Comparison of ENCODE assay signal across 8 cellular contexts in the genomic region with DNA sequence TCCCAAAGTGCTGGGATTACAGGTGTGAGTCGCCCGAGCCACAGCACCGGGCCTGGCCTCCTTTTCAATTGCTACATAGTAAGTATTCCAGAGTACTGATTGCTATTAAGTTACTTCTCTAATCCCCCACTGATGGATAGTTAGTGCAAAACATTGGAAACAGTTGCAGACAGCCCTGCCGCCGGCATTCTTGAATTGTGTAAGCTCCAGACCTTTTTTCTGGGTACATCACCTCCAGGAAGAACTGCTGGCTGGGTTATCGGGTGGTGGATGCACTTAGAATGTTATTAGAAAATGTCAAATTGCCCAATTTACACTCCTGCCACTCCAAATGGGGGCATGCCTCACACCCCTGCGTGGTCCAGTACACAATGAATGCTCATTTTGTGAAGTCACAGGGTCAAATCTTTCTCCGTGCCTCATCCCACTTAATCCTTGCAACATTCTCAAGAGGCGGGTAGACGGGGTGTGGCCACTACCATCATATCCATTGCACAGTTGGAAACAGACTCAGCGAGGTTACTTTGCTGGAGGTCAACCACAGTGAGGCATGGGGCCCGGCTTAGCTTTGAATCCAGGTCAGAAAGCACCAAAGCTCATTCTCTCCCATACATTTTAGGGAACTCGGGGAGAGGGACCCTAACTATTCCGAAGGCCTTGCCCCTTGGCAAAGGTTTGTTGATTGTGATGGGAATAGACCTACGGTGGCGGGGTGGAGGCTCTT. TPM values are rescaled to one million over a fixed set of nuclear protein-coding genes. Genes with fewer than 3 reads are reported as not detected.
DNase-seq lines count a peak whose midpoint lies in the region; ATAC-seq and TF ChIP-seq lines count a peak whose summit lies in the region.

No MANE protein-coding gene starts in this region.

- H3K9ac ChIP-seq in parathyroid adenoma = no peak overlapping the region

- H3K27ac ChIP-seq in dorsolateral prefrontal cortex (peak overlapping the region in 51 of 59 donors; percentile 30 to 89 (median 77)), parathyroid adenoma (no peak overlapping the region)

- intact Hi-C loops in dorsolateral prefrontal cortex (cut with DNase I) = loop anchor here in 1 of 2 donors (5.0 kb wide), 3 partner anchors 64 to 156 kb away; no protein-coding TSS in a partner anchor

- H3K4me2 ChIP-seq in parathyroid adenoma (ENCODE audit: low read length) = peak overlapping the region; percentile 58

- H2AFZ ChIP-seq in parathyroid adenoma = peak overlapping the region; percentile 70

- H3K27me3 ChIP-seq in dorsolateral prefrontal cortex (no peaks in the 10 kb centered on the region), parathyroid adenoma (ENCODE audit: control insufficient read depth, insufficient read depth, low read length) (no peaks in the 10 kb centered on the region)

- H3K4me3 ChIP-seq in dorsolateral prefrontal cortex (peak overlapping the region; percentile 33 to 82 (median 60)), parathyroid adenoma (ENCODE audit: low read depth, low read length) (no peak overlapping the region)

- TF ChIP-seq CTCF in dorsolateral prefrontal cortex (IDR thresholded peaks at IDR 0.05 in 54 of 56, conservative IDR thresholded peaks at IDR 0.05 in 2 of 56; ENCODE audit: low read depth in 1 of 56, partially characterized antibody in 56 of 56) (no peak), parathyroid adenoma (IDR thresholded peaks at IDR 0.05) (no peak)

- H3K9me3 ChIP-seq in parathyroid adenoma (ENCODE audit: control insufficient read depth, low read length) = no peaks in the 10 kb centered on the region

- H3K36me3 ChIP-seq in parathyroid adenoma (ENCODE audit: control insufficient read depth, insufficient read depth, low read length) = no peaks in the 10 kb centered on the region

- DNase-seq in ELR (ENCODE audit: low read depth) (peak; percentile 60), NCI-H2227 (lab: John Stamatoyannopoulos, UW; ENCODE audit: unreplicated experiment) (peak; percentile 44), dorsolateral prefrontal cortex (no peak), COLO668 (lab: John Stamatoyannopoulos, UW; ENCODE audit: unreplicated experiment) (no peak), NCI-H345 (lab: John Stamatoyannopoulos, UW) (no peak)

- H3K79me2 ChIP-seq in parathyroid adenoma = peaks cover 24% of the 10 kb centered on the region

- ATAC-seq in GM19467 (IDR thresholded peaks at IDR 0.05; ENCODE audit: unreplicated experiment) (no peak), GM21360 (IDR thresholded peaks at IDR 0.05; ENCODE audit: unreplicated experiment) (no peak)

- H3K4me1 ChIP-seq in parathyroid adenoma = peaks cover 12% of the 10 kb centered on the region

RNA-seq across cellular contexts. Expression of a gene that starts 1.0 kb away (rescaled TPM):
- 10 to 100 TPM; 35.7 to 91.2 (median 55.2) TPM for total RNA-seq in dorsolateral prefrontal cortex

RNA-seq across cellular contexts. Expression of a gene that starts 58.6 kb away (rescaled TPM):
- total RNA-seq in dorsolateral prefrontal cortex = 10 to 100 TPM in 8 of 120 experiments, 1 to 10 TPM in 111, under 1 TPM in 1; 0.41 to 13.6 (median 3.8) TPM

Comparison
In these comparisons a context has a peak if more than half of its experiments do, and no peak if none do; other contexts are left out.
1. DNase-seq: peak in ELR (single experiment) and NCI-H2227 (single experiment); none in dorsolateral prefrontal cortex (0 of 10), COLO668 (single experiment) and NCI-H345 (single experiment).